8 cellular contexts compared by ENCODE assay signal in genomic region chr15:96132126-96132525, GRCh38.
"Had no signal": no experiment of that assay in that cellular context is flagged by ENCODE, and none has a peak within 500 bp of the region (broad histone marks: within the 10 kb centered on the region; RNA-seq: fewer than 3 reads in every experiment).

No MANE protein-coding gene starts in this region.

- FAIRE-seq: G401.6, GM12878, GM12891, GM12892, GM18507, GM19239 had no signal

- ATAC-seq: GM12878 had no signal

- H3K4me3 ChIP-seq: GM12878 had no signal

- DNase-seq: GDM1, GF-D8 had no signal
